13 cellular contexts compared by ENCODE assay signal in genomic region chr11:74806267-74806666, GRCh38.
"Had no signal": no experiment of that assay in that cellular context is flagged by ENCODE, and none has a peak within 500 bp of the region (broad histone marks: within the 10 kb centered on the region; RNA-seq: fewer than 3 reads in every experiment).

No MANE protein-coding gene starts in this region.

- DNase-seq: activated effector memory CD4-positive, alpha-beta T cell treated with Interleukin-2 at 50 U/mL for 16 hours; activated T-cell treated with anti-CD3 and anti-CD28 coated beads, Interleukin-2, amount 50 U/mL, for 1 hour; body of pancreas; cerebellar nuclear complex; endodermal cell; glutamatergic neuron; mesenchymal stem cell; occipital lobe; stimulated activated CD4-positive, alpha-beta T cell treated with anti-CD3 and anti-CD28 coated beads, Interleukin-4, amount 100 ng/mL, for 1 hour; stimulated activated CD8-positive, alpha-beta memory T cell treated with anti-CD3 and anti-CD28 coated beads, Interleukin-4, amount 100 ng/mL, for 48 hours; testis had no signal

- H3K36me3 ChIP-seq: esophagus muscularis mucosa had no signal

- H3K4me1 ChIP-seq: testis had no signal

- H3K9me3 ChIP-seq: body of pancreas, esophagus muscularis mucosa, testis had no signal

- H3K27ac ChIP-seq: body of pancreas, esophagus muscularis mucosa, testis had no signal

- ATAC-seq: body of pancreas; natural killer cell treated with Interleukin-12 subunit alpha and Interleukin-12 subunit beta and Interleukin-15 and Interleukin-18, amount 100 ng/mL, for 72 hours had no signal

- H3K4me3 ChIP-seq: body of pancreas, esophagus muscularis mucosa, testis had no signal

- H3K27me3 ChIP-seq: body of pancreas, esophagus muscularis mucosa, testis had no signal
